Comparison of ENCODE assay signal across 8 cellular contexts in the genomic region with DNA sequence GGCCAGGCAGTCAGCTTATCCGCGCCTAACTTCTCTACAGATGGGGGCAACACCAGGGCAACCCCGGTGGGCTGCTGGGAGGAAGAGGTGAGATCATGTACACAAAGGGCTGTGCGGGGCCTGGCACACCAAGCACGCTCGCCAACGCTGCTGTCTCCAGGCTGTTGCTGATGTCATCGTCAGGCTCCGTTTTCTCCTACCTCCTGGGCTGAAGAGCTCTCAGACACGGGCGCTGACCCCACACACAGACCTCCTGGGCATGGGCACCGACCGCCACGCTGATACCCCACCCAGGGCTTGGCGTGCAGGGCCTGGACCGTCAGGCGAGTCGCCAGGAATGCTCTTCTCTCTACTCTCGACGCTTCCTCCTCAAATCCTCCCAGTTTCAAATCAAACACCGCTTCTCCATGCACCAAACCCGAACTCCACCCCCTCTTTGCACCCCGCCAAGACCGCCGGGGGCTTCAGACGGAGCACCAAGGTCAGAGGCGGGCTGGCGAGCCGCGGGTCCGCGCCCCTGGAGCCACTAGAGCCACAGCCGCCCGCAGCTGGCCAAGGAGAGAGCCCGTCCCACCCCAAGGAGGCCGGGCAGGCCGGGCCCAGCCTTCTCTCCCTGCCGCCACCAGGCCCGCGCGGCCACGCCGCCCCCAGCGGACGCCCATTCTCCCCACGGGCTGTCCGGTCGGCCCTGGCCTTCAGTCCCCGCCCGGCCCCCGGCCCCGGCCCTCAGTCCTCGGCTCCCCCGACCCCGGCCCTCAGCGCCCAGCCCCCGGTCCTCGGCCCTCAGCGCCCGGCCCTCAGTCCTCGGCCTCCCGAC.
DNase-seq lines count a peak whose midpoint lies in the region; ATAC-seq and TF ChIP-seq lines count a peak whose summit lies in the region.

No MANE protein-coding gene starts in this region.

- no peaks in the 10 kb centered on the region for H3K36me3 Mint-ChIP-seq in nephron progenitor cell (ENCODE audit: low read depth)

- TF ChIP-seq POLR2A in erythroblast (IDR thresholded peaks at IDR 0.05; ENCODE audit: low read length): no peak

- peaks cover 65% of the 10 kb centered on the region for H3K4me1 Mint-ChIP-seq in nephron progenitor cell

- H3K27me3 Mint-ChIP-seq in nephron progenitor cell (ENCODE audit: low read depth, poor library complexity): peaks cover 17% of the 10 kb centered on the region

- no peaks in the 10 kb centered on the region for H3K9me3 Mint-ChIP-seq in nephron progenitor cell

- H3K27ac Mint-ChIP-seq in nephron progenitor cell: peak overlapping the region; percentile 11

- TF ChIP-seq CTCF in VCaP (conservative IDR thresholded peaks at IDR 0.05) (no peak), nephron progenitor cell (IDR thresholded peaks at IDR 0.05) (no peak)

- peak overlapping the region; percentile 63 for H3K27ac ChIP-seq in VCaP

- peak overlapping the region; percentile 91 for H3K4me3 Mint-ChIP-seq in nephron progenitor cell

- no peak for ATAC-seq in GM19328 (IDR thresholded peaks at IDR 0.05; ENCODE audit: unreplicated experiment)

- peak; percentile 24 for DNase-seq in stimulated activated CD4-positive, alpha-beta T cell treated with anti-CD3 and anti-CD28 coated beads, Interleukin-12 subunit alpha, Interleukin-12 subunit beta, amount 100 ng/mL, for 4 hours
- no peak for DNase-seq in stimulated activated CD4-positive, alpha-beta T cell treated with anti-CD3 and anti-CD28 coated beads, Interleukin-2, amount 100 ng/mL, for 48 hours
- DNase-seq in erythroblast (lab: John Stamatoyannopoulos, UW) (peak; percentile 42 to 55), nephron progenitor cell (peak; percentile 57), SHP77 treated with DMSO at 0.1 percent for 48 hours (lab: John Stamatoyannopoulos, UW) (no peak)
- no peak for DNase-seq in effector CD8-positive, alpha-beta T cell (lab: John Stamatoyannopoulos, UW)

Comparison
In these comparisons a context has a peak if more than half of its experiments do, and no peak if none do; other contexts are left out.
1. DNase-seq: peak in stimulated activated CD4-positive, alpha-beta T cell treated with anti-CD3 and anti-CD28 coated beads, Interleukin-12 subunit alpha, Interleukin-12 subunit beta, amount 100 ng/mL, for 4 hours (single experiment), erythroblast (2 of 2) and nephron progenitor cell (single experiment); none in stimulated activated CD4-positive, alpha-beta T cell treated with anti-CD3 and anti-CD28 coated beads, Interleukin-2, amount 100 ng/mL, for 48 hours (0 of 2), SHP77 treated with DMSO at 0.1 percent for 48 hours (single experiment) and effector CD8-positive, alpha-beta T cell (single experiment).